ENCODE assay signal across 17 cellular contexts in the genomic region with DNA sequence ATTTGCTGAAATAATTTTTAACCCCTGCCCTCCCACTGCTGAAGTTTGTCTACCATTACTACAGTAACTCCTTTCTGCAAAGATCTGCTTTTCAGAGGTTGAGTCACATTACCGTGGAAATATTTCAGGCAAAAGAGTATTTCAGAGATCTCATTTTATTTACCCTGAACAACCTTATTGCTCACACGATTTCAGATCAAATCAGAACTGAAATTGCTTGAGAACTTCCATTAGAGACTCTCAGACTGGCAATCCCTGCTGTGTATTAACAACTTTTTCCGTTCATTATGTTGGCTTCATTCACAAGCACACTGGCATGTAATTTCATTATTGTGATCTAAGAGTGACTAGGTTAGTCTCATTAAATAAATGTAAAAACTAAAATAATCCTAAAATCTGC. TPM values are rescaled to one million over a fixed set of nuclear protein-coding genes. Genes with fewer than 3 reads are reported as not detected.
DNase-seq lines count a peak whose midpoint lies in the region; ATAC-seq lines count a peak whose summit lies in the region.
"Had no signal": no experiment of that assay in that cellular context is flagged by ENCODE, and none has a peak within 500 bp of the region (broad histone marks: within the 10 kb centered on the region; RNA-seq: fewer than 3 reads in every experiment).

No MANE protein-coding gene starts in this region.

- peaks cover 20% of the 10 kb centered on the region for H3K4me1 Mint-ChIP-seq in activated T-cell treated with anti-CD3 and anti-CD28 coated beads, Interleukin-2, amount 50 U/mL, for 24 hours (ENCODE audit: low read depth)
- peaks cover 9% of the 10 kb centered on the region for H3K4me1 Mint-ChIP-seq in stimulated activated naive CD8-positive, alpha-beta T cell treated with anti-CD3 and anti-CD28 coated beads, Interleukin-15, amount 100 ng/mL, for 72 hours
- peaks cover 55% of the 10 kb centered on the region for H3K4me1 Mint-ChIP-seq in dendritic cell treated with granulocyte-macrophage colony-stimulating factor and Interleukin-4, amounts not matched to agents 40 ng/mL and 50 ng/mL, for 4 days (ENCODE audit: low read depth)
- H3K4me1 Mint-ChIP-seq in stimulated activated naive CD8-positive, alpha-beta T cell treated with anti-CD3 and anti-CD28 coated beads, Interleukin-15, Interleukin-2, amounts not matched to agents 100 ng/mL and 50 ng/mL, for 24 hours (ENCODE audit: low read depth): peaks cover 21% of the 10 kb centered on the region

- H3K9me3 Mint-ChIP-seq in activated T-cell treated with anti-CD3 and anti-CD28 coated beads, Interleukin-2, amount 50 U/mL, for 24 hours: no peaks in the 10 kb centered on the region
- H3K9me3 Mint-ChIP-seq in stimulated activated naive CD8-positive, alpha-beta T cell treated with anti-CD3 and anti-CD28 coated beads, Interleukin-15, amount 100 ng/mL, for 72 hours: no peaks in the 10 kb centered on the region
- H3K9me3 Mint-ChIP-seq in dendritic cell treated with granulocyte-macrophage colony-stimulating factor and Interleukin-4, amounts not matched to agents 40 ng/mL and 50 ng/mL, for 4 days: no peaks in the 10 kb centered on the region
- H3K9me3 Mint-ChIP-seq in stimulated activated naive CD8-positive, alpha-beta T cell treated with anti-CD3 and anti-CD28 coated beads, Interleukin-15, Interleukin-2, amounts not matched to agents 100 ng/mL and 50 ng/mL, for 24 hours: no peaks in the 10 kb centered on the region

- peak overlapping the region; percentile 51 for H3K27ac Mint-ChIP-seq in activated T-cell treated with anti-CD3 and anti-CD28 coated beads, Interleukin-2, amount 50 U/mL, for 24 hours
- no peak overlapping the region for H3K27ac Mint-ChIP-seq in stimulated activated naive CD8-positive, alpha-beta T cell treated with anti-CD3 and anti-CD28 coated beads, Interleukin-15, amount 100 ng/mL, for 72 hours
- peak overlapping the region; percentile 53 for H3K27ac Mint-ChIP-seq in dendritic cell treated with granulocyte-macrophage colony-stimulating factor and Interleukin-4, amounts not matched to agents 40 ng/mL and 50 ng/mL, for 4 days
- peak overlapping the region; percentile 74 for H3K27ac Mint-ChIP-seq in stimulated activated naive CD8-positive, alpha-beta T cell treated with anti-CD3 and anti-CD28 coated beads, Interleukin-15, Interleukin-2, amounts not matched to agents 100 ng/mL and 50 ng/mL, for 24 hours
- H3K27ac Mint-ChIP-seq: CD4-positive, CD25-positive, alpha-beta regulatory T cell had no signal

- no peak overlapping the region for H3K4me3 Mint-ChIP-seq in activated T-cell treated with anti-CD3 and anti-CD28 coated beads, Interleukin-2, amount 50 U/mL, for 24 hours
- no peak overlapping the region for H3K4me3 Mint-ChIP-seq in stimulated activated naive CD8-positive, alpha-beta T cell treated with anti-CD3 and anti-CD28 coated beads, Interleukin-15, amount 100 ng/mL, for 72 hours
- no peak overlapping the region for H3K4me3 Mint-ChIP-seq in dendritic cell treated with granulocyte-macrophage colony-stimulating factor and Interleukin-4, amounts not matched to agents 40 ng/mL and 50 ng/mL, for 4 days
- no peak overlapping the region for H3K4me3 Mint-ChIP-seq in stimulated activated naive CD8-positive, alpha-beta T cell treated with anti-CD3 and anti-CD28 coated beads, Interleukin-15, Interleukin-2, amounts not matched to agents 100 ng/mL and 50 ng/mL, for 24 hours
- H3K4me3 Mint-ChIP-seq: CD4-positive, CD25-positive, alpha-beta regulatory T cell had no signal

- no peaks in the 10 kb centered on the region for H3K36me3 Mint-ChIP-seq in activated T-cell treated with anti-CD3 and anti-CD28 coated beads, Interleukin-2, amount 50 U/mL, for 24 hours (ENCODE audit: low read depth)
- H3K36me3 Mint-ChIP-seq in dendritic cell treated with granulocyte-macrophage colony-stimulating factor and Interleukin-4, amounts not matched to agents 40 ng/mL and 50 ng/mL, for 4 days (ENCODE audit: low read depth): no peaks in the 10 kb centered on the region
- H3K36me3 Mint-ChIP-seq in stimulated activated naive CD8-positive, alpha-beta T cell treated with anti-CD3 and anti-CD28 coated beads, Interleukin-15, Interleukin-2, amounts not matched to agents 100 ng/mL and 50 ng/mL, for 24 hours (ENCODE audit: low read depth): no peaks in the 10 kb centered on the region
- H3K36me3 Mint-ChIP-seq: CD4-positive, CD25-positive, alpha-beta regulatory T cell had no signal

- intact Hi-C loops in dendritic cell treated with granulocyte-macrophage colony-stimulating factor and Interleukin-4, amounts not matched to agents 40 ng/mL and 50 ng/mL, for 4 days (cut with micrococcal nuclease): loop anchor here (2.0 kb wide), 1 partner anchor 42 kb away; no protein-coding TSS in a partner anchor

- no peak for DNase-seq in activated T-cell treated with anti-CD3 and anti-CD28 coated beads, Interleukin-2, amount 50 U/mL, for 24 hours
- DNase-seq in activated T-cell treated with anti-CD3 and anti-CD28 coated beads, Interleukin-2, amount 50 U/mL, for 1 hour: no peak
- DNase-seq in stimulated activated naive CD8-positive, alpha-beta T cell treated with anti-CD3 and anti-CD28 coated beads, Interleukin-15, Interleukin-2, amounts not matched to agents 100 U/mL and 50 U/mL, for 24 hours: no peak
- DNase-seq in stimulated activated naive CD8-positive, alpha-beta T cell treated with anti-CD3 and anti-CD28 coated beads, Interleukin-15, amount 100 ng/mL, for 72 hours: no peak
- DNase-seq in dermis blood vessel endothelial cell: no peak
- no peak for DNase-seq in COLO668 (lab: John Stamatoyannopoulos, UW; ENCODE audit: unreplicated experiment)
- DNase-seq: CD4-positive, CD25-positive, alpha-beta regulatory T cell; COR-L47; DMS79; H7; NCI-H1048; NCI-H1417 treated with DMSO at 0.1 percent for 48 hours; NCI-H187 treated with DMSO at 0.1 percent for 48 hours; NK-92 treated with Interleukin-12 subunit alpha and Interleukin-12 subunit beta, amount 100 ng/mL, for 24 hours; Peyer's patch had no signal

- ATAC-seq in stimulated activated naive CD8-positive, alpha-beta T cell treated with anti-CD3 and anti-CD28 coated beads, Interleukin-15, Interleukin-2, amounts not matched to agents 100 U/mL and 50 U/mL, for 24 hours: peak; percentile 79
- ATAC-seq in stimulated activated naive CD8-positive, alpha-beta T cell treated with anti-CD3 and anti-CD28 coated beads, Interleukin-15, amount 100 ng/mL, for 72 hours: no peak

- peaks cover 76% of the 10 kb centered on the region for H3K27me3 Mint-ChIP-seq in activated T-cell treated with anti-CD3 and anti-CD28 coated beads, Interleukin-2, amount 50 U/mL, for 24 hours
- H3K27me3 Mint-ChIP-seq in stimulated activated naive CD8-positive, alpha-beta T cell treated with anti-CD3 and anti-CD28 coated beads, Interleukin-15, amount 100 ng/mL, for 72 hours: peaks cover 86% of the 10 kb centered on the region
- H3K27me3 Mint-ChIP-seq in dendritic cell treated with granulocyte-macrophage colony-stimulating factor and Interleukin-4, amounts not matched to agents 40 ng/mL and 50 ng/mL, for 4 days: no peaks in the 10 kb centered on the region
- peaks cover 74% of the 10 kb centered on the region for H3K27me3 Mint-ChIP-seq in stimulated activated naive CD8-positive, alpha-beta T cell treated with anti-CD3 and anti-CD28 coated beads, Interleukin-15, Interleukin-2, amounts not matched to agents 100 ng/mL and 50 ng/mL, for 24 hours

RNA-seq across cellular contexts. Expression of a gene that starts 16.1 kb away (rescaled TPM):
- 2.9 TPM in 2 replicates for total RNA-seq in dermis blood vessel endothelial cell

RNA-seq across cellular contexts. Expression of a gene that starts 21.9 kb away (rescaled TPM):
- 2.2 and 2.9 TPM in 2 replicates for total RNA-seq in dermis blood vessel endothelial cell
- total RNA-seq: CD4-positive, CD25-positive, alpha-beta regulatory T cell had no signal

Comparison
In these comparisons a context has a peak if more than half of its experiments do, and no peak if none do; other contexts are left out.
1. H3K27ac Mint-ChIP-seq: peak in activated T-cell treated with anti-CD3 and anti-CD28 coated beads, Interleukin-2, amount 50 U/mL, for 24 hours (single experiment), dendritic cell treated with granulocyte-macrophage colony-stimulating factor and Interleukin-4, amounts not matched to agents 40 ng/mL and 50 ng/mL, for 4 days (single experiment) and stimulated activated naive CD8-positive, alpha-beta T cell treated with anti-CD3 and anti-CD28 coated beads, Interleukin-15, Interleukin-2, amounts not matched to agents 100 ng/mL and 50 ng/mL, for 24 hours (single experiment); none in stimulated activated naive CD8-positive, alpha-beta T cell treated with anti-CD3 and anti-CD28 coated beads, Interleukin-15, amount 100 ng/mL, for 72 hours (0 of 2).